ENCODE assay signal across 15 cellular contexts in the genomic region with DNA sequence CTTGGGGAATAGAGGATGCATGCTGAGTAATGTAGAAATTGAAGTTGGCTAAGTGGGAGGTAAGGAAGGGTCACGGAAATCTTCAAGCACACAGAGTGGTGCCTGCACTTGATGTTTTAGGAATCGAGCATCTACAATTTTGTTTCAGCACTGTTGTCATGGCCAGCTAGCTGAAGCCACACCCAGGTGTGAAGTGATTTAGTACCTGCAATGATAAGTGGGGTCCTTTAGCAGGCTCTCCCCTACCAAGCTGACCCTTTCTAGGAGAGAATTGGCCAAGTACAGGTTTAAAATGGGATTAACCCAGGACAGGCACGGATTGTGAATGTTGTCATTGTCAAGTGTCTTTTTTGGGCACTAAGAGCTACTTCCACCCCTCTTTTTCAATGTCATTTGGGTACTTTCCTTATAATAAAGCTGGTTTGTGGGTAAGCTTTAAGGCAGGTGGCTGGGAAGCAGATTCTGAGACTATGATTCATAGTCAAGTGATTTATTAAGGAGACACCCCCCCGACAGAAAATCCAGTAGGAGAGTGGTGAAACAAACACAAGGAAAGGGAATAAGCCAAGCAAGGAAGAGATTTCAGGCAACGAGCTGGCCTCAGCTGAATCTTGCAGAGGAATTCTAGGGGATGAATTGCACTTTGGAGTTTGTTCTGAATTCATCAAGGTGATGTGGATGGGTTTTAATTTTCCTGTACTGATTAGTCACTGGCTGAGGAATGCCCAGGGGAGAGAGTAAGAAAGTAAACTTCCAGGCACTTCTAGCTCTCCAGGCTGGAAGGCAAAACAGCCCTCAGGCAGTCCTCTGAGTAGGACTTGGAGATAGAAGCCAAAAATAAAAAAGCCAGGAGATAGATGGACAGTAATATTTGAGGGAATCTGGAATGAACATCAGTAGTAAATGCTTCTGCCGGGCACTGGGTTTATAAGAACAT.
"Had no signal": no experiment of that assay in that cellular context is flagged by ENCODE, and none has a peak within 500 bp of the region (broad histone marks: within the 10 kb centered on the region; RNA-seq: fewer than 3 reads in every experiment).

No MANE protein-coding gene starts in this region.

- H3K4me1 ChIP-seq: heart left ventricle, upper lobe of left lung had no signal

- H3K27ac ChIP-seq: heart left ventricle, neutrophil, upper lobe of left lung had no signal

- H3K4me3 ChIP-seq: heart left ventricle, lung, mucosa of descending colon, upper lobe of left lung had no signal

- H3K27me3 ChIP-seq: heart left ventricle, neutrophil, upper lobe of left lung had no signal

- H3K9me3 ChIP-seq: heart left ventricle, mucosa of descending colon, neutrophil, upper lobe of left lung had no signal

- H3K36me3 ChIP-seq: heart left ventricle, neutrophil, upper lobe of left lung had no signal

- DNase-seq: activated CD4-positive, alpha-beta T cell treated with anti-CD3 and anti-CD28 coated beads, Interleukin-2, amount 50 U/mL, for 48 hours; activated gamma-delta T cell; activated naive CD8-positive, alpha-beta T cell treated with anti-CD3 and anti-CD28 coated beads for 36 hours; activated T-cell treated with anti-CD3 and anti-CD28 coated beads, Interleukin-2, amount 50 U/mL, for 4 hours; anterior cingulate cortex; foreskin melanocyte; heart left ventricle; mucosa of descending colon; naive thymus-derived CD8-positive, alpha-beta T cell; stimulated activated CD4-positive, alpha-beta T cell treated with anti-CD3 and anti-CD28 coated beads, Interleukin-12 subunit alpha, Interleukin-12 subunit beta, amount 100 ng/mL, for 4 hours; stimulated activated naive CD8-positive, alpha-beta T cell treated with anti-CD3 and anti-CD28 coated beads, Interleukin-15, Interleukin-2, amounts not matched to agents 100 U/mL and 50 U/mL, for 24 hours; SW 1271; upper lobe of left lung had no signal
